ENCODE assay signal across 14 cellular contexts in the genomic region with DNA sequence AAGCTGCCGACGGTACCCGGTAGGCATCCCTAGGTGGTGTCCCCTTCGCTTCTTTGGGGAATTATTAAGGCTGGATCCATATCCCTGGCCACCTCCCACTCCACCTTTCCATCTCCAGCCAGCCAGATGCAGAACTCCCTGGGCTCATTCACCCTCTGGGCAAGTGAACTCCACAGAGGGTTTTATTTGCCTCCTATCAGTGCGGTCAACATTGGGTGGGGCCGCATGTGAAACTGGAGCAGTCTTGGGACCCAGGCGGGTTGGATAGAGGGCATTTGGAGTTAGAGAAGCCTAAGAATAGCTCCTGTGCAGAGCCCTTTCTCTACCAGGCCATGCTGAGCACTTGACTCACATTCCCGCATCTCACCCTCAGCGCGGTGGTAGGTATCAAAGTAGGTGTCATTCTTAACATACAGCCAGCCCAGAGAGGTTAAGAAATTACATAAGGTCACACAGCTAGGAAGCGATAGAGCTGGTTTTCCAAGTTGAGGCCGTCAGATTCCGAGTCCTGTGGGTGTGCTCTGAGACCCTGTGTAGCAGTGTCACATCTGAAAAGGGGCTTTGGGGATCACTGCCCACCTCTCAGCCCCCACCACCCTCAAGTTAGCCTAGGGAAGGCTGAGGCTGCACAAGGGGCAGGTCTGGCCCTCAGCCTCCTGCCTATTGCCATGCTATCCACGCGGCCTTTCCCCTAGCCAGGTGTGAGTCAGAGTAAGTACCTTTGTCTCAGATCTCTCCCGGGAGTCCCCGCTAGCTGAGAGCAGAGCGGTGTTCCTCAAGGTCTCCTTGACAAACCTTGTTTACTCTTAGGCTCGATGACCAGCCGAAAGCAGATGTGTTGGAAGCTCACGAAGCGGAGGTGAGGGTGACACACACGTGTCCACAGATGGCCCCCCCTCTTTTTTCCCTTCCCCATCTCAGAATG.
"Had no signal": no experiment of that assay in that cellular context is flagged by ENCODE, and none has a peak within 500 bp of the region (broad histone marks: within the 10 kb centered on the region; RNA-seq: fewer than 3 reads in every experiment).

No MANE protein-coding gene starts in this region.

- H3K27ac ChIP-seq: neutrophil, parathyroid adenoma, upper lobe of right lung had no signal

- ATAC-seq: activated naive CD8-positive, alpha-beta T cell treated with anti-CD3 and anti-CD28 coated beads, Interleukin-2, amount 50 U/mL, for 24 hours; stimulated activated naive CD8-positive, alpha-beta T cell treated with anti-CD3 and anti-CD28 coated beads, Interleukin-15, amount 100 ng/mL, for 72 hours had no signal

- H3K9me3 ChIP-seq: neutrophil, upper lobe of right lung had no signal

- H3K4me3 ChIP-seq: upper lobe of right lung had no signal

- H3K27me3 Mint-ChIP-seq: activated CD4-positive, alpha-beta memory T cell treated with anti-CD3 and anti-CD28 coated beads, Interleukin-2, amount 10 ng/mL, durations not matched to agents 7 days and 5 days; activated CD4-positive, alpha-beta T cell treated with anti-CD3 and anti-CD28 coated beads, Interleukin-2, amount 10 ng/mL, durations not matched to agents 24 days and 14 days; activated naive CD8-positive, alpha-beta T cell treated with anti-CD3 and anti-CD28 coated beads, Interleukin-2, amount 50 U/mL, for 24 hours; brain; natural killer cell treated with Interleukin-12 subunit alpha and Interleukin-12 subunit beta and Interleukin-15 and Interleukin-18, amount 100 ng/mL, for 72 hours; stimulated activated naive CD8-positive, alpha-beta T cell treated with anti-CD3 and anti-CD28 coated beads, Interleukin-15, amount 100 ng/mL, for 72 hours had no signal

- H3K27me3 ChIP-seq: neutrophil, upper lobe of right lung had no signal

- H3K4me3 Mint-ChIP-seq: activated CD4-positive, alpha-beta memory T cell treated with anti-CD3 and anti-CD28 coated beads, Interleukin-2, amount 10 ng/mL, durations not matched to agents 7 days and 5 days; activated CD4-positive, alpha-beta T cell treated with anti-CD3 and anti-CD28 coated beads, Interleukin-2, amount 10 ng/mL, durations not matched to agents 24 days and 14 days; activated naive CD4-positive, alpha-beta T cell treated with anti-CD3 and anti-CD28 coated beads for 36 hours; activated naive CD8-positive, alpha-beta T cell treated with anti-CD3 and anti-CD28 coated beads, Interleukin-2, amount 50 U/mL, for 24 hours; activated T-cell treated with anti-CD3 and anti-CD28 coated beads, Interleukin-2, amount 50 U/mL, for 72 hours; brain; immature natural killer cell; mesothelial cell of epicardium; natural killer cell treated with Interleukin-12 subunit alpha and Interleukin-12 subunit beta and Interleukin-15 and Interleukin-18, amount 100 ng/mL, for 72 hours; stimulated activated effector memory CD8-positive, alpha-beta T cell treated with anti-CD3 and anti-CD28 coated beads, Interleukin-12 subunit alpha, Interleukin-12 subunit beta, amount 100 ng/mL, for 72 hours; stimulated activated naive CD8-positive, alpha-beta T cell treated with anti-CD3 and anti-CD28 coated beads, Interleukin-15, amount 100 ng/mL, for 72 hours had no signal

- H3K4me1 ChIP-seq: parathyroid adenoma had no signal

- H3K9me3 Mint-ChIP-seq: activated CD4-positive, alpha-beta memory T cell treated with anti-CD3 and anti-CD28 coated beads, Interleukin-2, amount 10 ng/mL, durations not matched to agents 7 days and 5 days; activated CD4-positive, alpha-beta T cell treated with anti-CD3 and anti-CD28 coated beads, Interleukin-2, amount 10 ng/mL, durations not matched to agents 24 days and 14 days; activated naive CD4-positive, alpha-beta T cell treated with anti-CD3 and anti-CD28 coated beads for 36 hours; activated naive CD8-positive, alpha-beta T cell treated with anti-CD3 and anti-CD28 coated beads, Interleukin-2, amount 50 U/mL, for 24 hours; activated T-cell treated with anti-CD3 and anti-CD28 coated beads, Interleukin-2, amount 50 U/mL, for 72 hours; brain; immature natural killer cell; mesothelial cell of epicardium; natural killer cell treated with Interleukin-12 subunit alpha and Interleukin-12 subunit beta and Interleukin-15 and Interleukin-18, amount 100 ng/mL, for 72 hours; stimulated activated effector memory CD8-positive, alpha-beta T cell treated with anti-CD3 and anti-CD28 coated beads, Interleukin-12 subunit alpha, Interleukin-12 subunit beta, amount 100 ng/mL, for 72 hours; stimulated activated naive CD8-positive, alpha-beta T cell treated with anti-CD3 and anti-CD28 coated beads, Interleukin-15, amount 100 ng/mL, for 72 hours had no signal

- H3K27ac Mint-ChIP-seq: activated CD4-positive, alpha-beta memory T cell treated with anti-CD3 and anti-CD28 coated beads, Interleukin-2, amount 10 ng/mL, durations not matched to agents 7 days and 5 days; activated naive CD4-positive, alpha-beta T cell treated with anti-CD3 and anti-CD28 coated beads for 36 hours; activated naive CD8-positive, alpha-beta T cell treated with anti-CD3 and anti-CD28 coated beads, Interleukin-2, amount 50 U/mL, for 24 hours; activated T-cell treated with anti-CD3 and anti-CD28 coated beads, Interleukin-2, amount 50 U/mL, for 72 hours; mesothelial cell of epicardium; natural killer cell treated with Interleukin-12 subunit alpha and Interleukin-12 subunit beta and Interleukin-15 and Interleukin-18, amount 100 ng/mL, for 72 hours; stimulated activated effector memory CD8-positive, alpha-beta T cell treated with anti-CD3 and anti-CD28 coated beads, Interleukin-12 subunit alpha, Interleukin-12 subunit beta, amount 100 ng/mL, for 72 hours had no signal
